In the genomic region with DNA sequence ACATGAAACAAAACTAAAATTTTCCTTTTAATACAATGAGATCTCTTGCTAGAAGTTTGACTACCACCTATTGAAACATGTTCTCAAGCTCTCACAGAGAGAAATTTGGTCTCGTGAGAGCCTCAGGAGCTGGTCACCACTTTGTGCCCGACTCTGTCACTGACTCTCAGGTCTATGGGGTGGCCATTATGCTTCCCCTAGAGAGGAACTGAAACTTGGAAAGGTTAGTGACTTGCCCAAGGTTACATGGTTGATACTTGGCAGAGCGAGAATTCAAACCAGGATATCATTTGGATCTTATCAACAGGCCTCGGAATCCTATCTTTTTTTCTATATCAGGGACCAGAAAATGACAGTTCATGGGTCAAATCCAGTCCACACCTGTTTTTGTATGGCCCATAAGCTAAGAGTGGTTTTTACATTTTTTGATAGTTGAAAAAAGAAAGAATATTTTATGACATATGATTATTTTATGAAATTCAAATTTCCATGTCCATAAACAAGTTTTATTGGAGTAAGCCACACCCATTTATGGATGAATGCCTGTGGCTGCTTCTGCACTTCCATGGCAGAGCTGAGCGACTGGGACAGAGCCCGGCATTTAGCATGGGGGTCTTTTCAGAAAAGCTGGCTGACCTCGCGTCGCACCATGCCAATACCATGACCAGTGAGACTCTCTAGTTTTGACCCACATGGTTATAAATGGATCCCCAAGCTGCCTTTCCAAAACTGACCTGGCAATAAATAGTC, we compare ENCODE assay signal across 19 cellular contexts. TPM values are rescaled to one million over a fixed set of nuclear protein-coding genes. Genes with fewer than 3 reads are reported as not detected.
DNase-seq lines count a peak whose midpoint lies in the region; ATAC-seq and TF ChIP-seq lines count a peak whose summit lies in the region.
"Had no signal": no experiment of that assay in that cellular context is flagged by ENCODE, and none has a peak within 500 bp of the region (broad histone marks: within the 10 kb centered on the region; RNA-seq: fewer than 3 reads in every experiment).

No MANE protein-coding gene starts in this region.

- peaks cover 49% of the 10 kb centered on the region for H3K4me1 Mint-ChIP-seq in CD14-positive monocyte
- peaks cover 52% of the 10 kb centered on the region for H3K4me1 Mint-ChIP-seq in brain
- peaks cover 15% of the 10 kb centered on the region for H3K4me1 Mint-ChIP-seq in memory B cell
- no peaks in the 10 kb centered on the region for H3K4me1 Mint-ChIP-seq in activated T-cell treated with anti-CD3 and anti-CD28 coated beads, Interleukin-2, amount 50 U/mL, for 72 hours (ENCODE audit: low read depth)

- H3K27me3 ChIP-seq in spleen (replicated peaks in 1 of 7) (no peaks in the 10 kb centered on the region), left lung (no peaks in the 10 kb centered on the region)
- H3K27me3 ChIP-seq: pancreas had no signal

- no peak for ATAC-seq in memory B cell (ENCODE audit: low read depth)
- ATAC-seq in activated T-cell treated with anti-CD3 and anti-CD28 coated beads, Interleukin-2, amount 50 U/mL, for 72 hours (replicated peaks in 1 of 2): no peak
- ATAC-seq in left lung: no peak
- ATAC-seq: PC-3, SK-N-SH treated with all-trans-retinoic acid at 6 μM for 48 hours had no signal

- H3K36me3 ChIP-seq in spleen: no peaks in the 10 kb centered on the region
- H3K36me3 ChIP-seq in left lung: no peaks in the 10 kb centered on the region
- H3K36me3 ChIP-seq: pancreas had no signal

- H3K9me3 Mint-ChIP-seq in CD14-positive monocyte: peaks cover 0 to 2% (median 0%) of the 10 kb centered on the region in 7 donors
- H3K9me3 Mint-ChIP-seq in brain: peaks cover 0 to 11% (median 8%) of the 10 kb centered on the region in 5 experiments
- H3K9me3 Mint-ChIP-seq in memory B cell: no peaks in the 10 kb centered on the region
- no peaks in the 10 kb centered on the region for H3K9me3 Mint-ChIP-seq in activated T-cell treated with anti-CD3 and anti-CD28 coated beads, Interleukin-2, amount 50 U/mL, for 72 hours

- H3K9me3 ChIP-seq in spleen (no peaks in the 10 kb centered on the region), left lung (no peaks in the 10 kb centered on the region)
- H3K9me3 ChIP-seq: pancreas had no signal

- H3K27me3 Mint-ChIP-seq in CD14-positive monocyte (ENCODE audit: low read depth in 3 of 3) (peaks cover 0 to 3% (median 0%) of the 10 kb centered on the region in 3 donors), brain (no peaks in the 10 kb centered on the region), memory B cell (no peaks in the 10 kb centered on the region)
- no peaks in the 10 kb centered on the region for H3K27me3 Mint-ChIP-seq in activated T-cell treated with anti-CD3 and anti-CD28 coated beads, Interleukin-2, amount 50 U/mL, for 72 hours (ENCODE audit: low read depth)

- H3K4me3 Mint-ChIP-seq in CD14-positive monocyte (peak overlapping the region; percentile 54 to 80), brain (peak overlapping the region in 1 of 5 experiments; percentile 25), memory B cell (no peak overlapping the region)
- no peak overlapping the region for H3K4me3 Mint-ChIP-seq in activated T-cell treated with anti-CD3 and anti-CD28 coated beads, Interleukin-2, amount 50 U/mL, for 72 hours

- no peak overlapping the region for H3K4me3 ChIP-seq in spleen
- H3K4me3 ChIP-seq in left lung: no peak overlapping the region
- H3K4me3 ChIP-seq: pancreas had no signal

- intact Hi-C loops in CD14-positive monocyte (cut with micrococcal nuclease) (no loop called here), spleen (cut with DNase I; ENCODE audit: low total_unique reads) (no loop called here), left lung (cut with DNase I) (no loop called here)

- peak; percentile 52 for DNase-seq in CD14-positive monocyte (ENCODE audit: low spot score)
- no peak for DNase-seq in memory B cell (ENCODE audit: low spot score in 2 of 2)
- DNase-seq in spleen: no peak
- DNase-seq in activated T-cell treated with anti-CD3 and anti-CD28 coated beads, Interleukin-2, amount 50 U/mL, for 72 hours: no peak
- DNase-seq in left lung: no peak
- DNase-seq in NCI-H2196 treated with DMSO at 0.1 percent for 48 hours (lab: John Stamatoyannopoulos, UW; ENCODE audit: unreplicated experiment): no peak
- no peak for DNase-seq in NCI-H2171 (lab: John Stamatoyannopoulos, UW)
- DNase-seq: activated CD8-positive, alpha-beta memory T cell treated with anti-CD3 and anti-CD28 coated beads for 24 hours; activated effector memory CD4-positive, alpha-beta T cell treated with anti-CD3 and anti-CD28 coated beads, Interleukin-2, amount 50 U/mL, for 16 hours; Calu3; Karpas-422; mesendoderm; NCI-H1930; NCI-H524 treated with DMSO at 0.1 percent for 48 hours; pancreas; PC-3 had no signal

- H3K27ac Mint-ChIP-seq in CD14-positive monocyte: peak overlapping the region; percentile 81 to 94 (median 91)
- peak overlapping the region; percentile 32 to 90 (median 77) for H3K27ac Mint-ChIP-seq in brain
- H3K27ac Mint-ChIP-seq in memory B cell: peak overlapping the region; percentile 20
- no peak overlapping the region for H3K27ac Mint-ChIP-seq in activated T-cell treated with anti-CD3 and anti-CD28 coated beads, Interleukin-2, amount 50 U/mL, for 72 hours

- no peak for TF ChIP-seq POLR2A in spleen (IDR thresholded peaks at IDR 0.05)

- WGBS in spleen, 5 donors: 79 to 87% (median 84%) methylated on average over 9 of the region's 9 CpGs

- H3K36me3 Mint-ChIP-seq in CD14-positive monocyte (peaks cover 0 to 6% of the 10 kb centered on the region in 2 donors), brain (peaks cover 9% of the 10 kb centered on the region), memory B cell (peaks cover 5% of the 10 kb centered on the region)
- no peaks in the 10 kb centered on the region for H3K36me3 Mint-ChIP-seq in activated T-cell treated with anti-CD3 and anti-CD28 coated beads, Interleukin-2, amount 50 U/mL, for 72 hours (ENCODE audit: insufficient read depth in 2 of 2)

- no peak for TF ChIP-seq CTCF in CD14-positive monocyte (IDR thresholded peaks at IDR 0.05)
- no peak for TF ChIP-seq CTCF in brain (conservative IDR thresholded peaks at IDR 0.05)
- no peak for TF ChIP-seq CTCF in spleen (IDR thresholded peaks at IDR 0.05 in 8 of 11, conservative IDR thresholded peaks at IDR 0.05 in 3 of 11)
- no peak for TF ChIP-seq CTCF in left lung (IDR thresholded peaks at IDR 0.05)

- H3K27ac ChIP-seq in spleen (peak overlapping the region in 7 of 8 donors; percentile 15 to 48 (median 32)), left lung (peak overlapping the region in 1 of 2 donors; percentile 6)
- H3K27ac ChIP-seq: HL-60, pancreas had no signal

- H3K4me1 ChIP-seq in spleen (peaks cover 14 to 54% (median 39%) of the 10 kb centered on the region in 6 donors), left lung (peaks cover 17 to 34% of the 10 kb centered on the region in 2 donors)

RNA-seq across cellular contexts. Expression of gene EQTN, which starts 44.8 kb away (rescaled TPM):
- not detected for polyA plus RNA-seq in CD14-positive monocyte
- polyA plus RNA-seq in brain (ENCODE audit: insufficient read depth, low read depth, low replicate concordance): not detected
- 1 to 10 TPM in 1 of 7 donors, under 1 TPM in 1, not detected in 5; 0.56 to 1.3 TPM for total RNA-seq in spleen
- polyA plus RNA-seq in spleen: under 1 TPM; 0.26 to 0.35 (median 0.28) TPM
- total RNA-seq in activated T-cell treated with anti-CD3 and anti-CD28 coated beads, Interleukin-2, amount 50 U/mL, for 72 hours: not detected
- total RNA-seq in left lung: under 1 TPM; 0.29 to 0.37 TPM
- total RNA-seq: Calu3, PC-3 had no signal

Comparison
In these comparisons a context has a peak if more than half of its experiments do, and no peak if none do; other contexts are left out.
1. H3K4me3 Mint-ChIP-seq: peak in CD14-positive monocyte (2 of 2); none in memory B cell (single experiment) and activated T-cell treated with anti-CD3 and anti-CD28 coated beads, Interleukin-2, amount 50 U/mL, for 72 hours (0 of 2).